Comparison of ENCODE assay signal across 11 cellular contexts in genomic region chr3:46559030-46559704, GRCh38. TPM values are rescaled to one million over a fixed set of nuclear protein-coding genes. Genes with fewer than 3 reads are reported as not detected.
DNase-seq lines count a peak whose midpoint lies in the region; ATAC-seq and TF ChIP-seq lines count a peak whose summit lies in the region.
"Had no signal": no experiment of that assay in that cellular context is flagged by ENCODE, and none has a peak within 500 bp of the region (broad histone marks: within the 10 kb centered on the region; RNA-seq: fewer than 3 reads in every experiment).

No MANE protein-coding gene starts in this region.

- TF ChIP-seq CTCF in hepatocyte (IDR thresholded peaks at IDR 0.05; ENCODE audit: poor library complexity) = no peak

- H3K27me3 ChIP-seq in SJSA1 (replicated peaks) (no peaks in the 10 kb centered on the region), hepatocyte (no peaks in the 10 kb centered on the region)
- H3K27me3 ChIP-seq: foreskin keratinocyte had no signal

- no peak for ATAC-seq in activated CD8-positive, alpha-beta memory T cell treated with anti-CD3 and anti-CD28 coated beads, Interleukin-2, amount 10 ng/mL, durations not matched to agents 7 days and 5 days
- ATAC-seq in stimulated activated memory B cell treated with anti-CD40 and anti-IgM and Interleukin-4, amounts not matched to agents 10 μg/mL and 1 μg/mL and 100 μg/mL, for 72 hours = no peak
- no peak for ATAC-seq in GM21723 (IDR thresholded peaks at IDR 0.05; ENCODE audit: unreplicated experiment)

- H4K20me1 ChIP-seq in hepatocyte (ENCODE audit: insufficient read depth, poor library complexity, severe bottlenecking) = no peaks in the 10 kb centered on the region

- peak overlapping the region; percentile 26; the same call in 1 of the 2 replicates for H3K4me3 ChIP-seq in SJSA1
- peak overlapping the region; percentile 35 for H3K4me3 ChIP-seq in hepatocyte

- H3K4me1 ChIP-seq in SJSA1 (replicated peaks) = peaks cover 34% of the 10 kb centered on the region
- H3K4me1 ChIP-seq in hepatocyte (ENCODE audit: insufficient read depth) = no peaks in the 10 kb centered on the region

- H3K27ac ChIP-seq in SJSA1 (peak overlapping the region; percentile 1; the same call in 1 of the 2 replicates), hepatocyte (peak overlapping the region; percentile 75)
- H3K27ac ChIP-seq: foreskin keratinocyte had no signal

- peaks cover 4% of the 10 kb centered on the region for H3K9me3 Mint-ChIP-seq in activated CD8-positive, alpha-beta memory T cell treated with anti-CD3 and anti-CD28 coated beads, Interleukin-2, amount 10 ng/mL, durations not matched to agents 7 days and 5 days (ENCODE audit: low read depth)
- peaks cover 8% of the 10 kb centered on the region for H3K9me3 Mint-ChIP-seq in stimulated activated memory B cell treated with anti-CD40 and anti-IgM and Interleukin-4, amounts not matched to agents 10 μg/mL and 1 μg/mL and 100 μg/mL, for 72 hours

- no peaks in the 10 kb centered on the region for H3K9me2 ChIP-seq in hepatocyte (replicated peaks; ENCODE audit: insufficient read depth)

- peak overlapping the region; percentile 76 for H3K4me3 Mint-ChIP-seq in activated CD8-positive, alpha-beta memory T cell treated with anti-CD3 and anti-CD28 coated beads, Interleukin-2, amount 10 ng/mL, durations not matched to agents 7 days and 5 days
- H3K4me3 Mint-ChIP-seq in stimulated activated memory B cell treated with anti-CD40 and anti-IgM and Interleukin-4, amounts not matched to agents 10 μg/mL and 1 μg/mL and 100 μg/mL, for 72 hours = peak overlapping the region; percentile 78

- 63% methylated on average over 4 of the region's 4 CpGs for WGBS in hepatocyte (ENCODE audit: low lambda C conversion rate, missing lambda C conversion rate)

- H3K27me3 Mint-ChIP-seq in activated CD8-positive, alpha-beta memory T cell treated with anti-CD3 and anti-CD28 coated beads, Interleukin-2, amount 10 ng/mL, durations not matched to agents 7 days and 5 days = peaks cover 25% of the 10 kb centered on the region
- H3K27me3 Mint-ChIP-seq in stimulated activated memory B cell treated with anti-CD40 and anti-IgM and Interleukin-4, amounts not matched to agents 10 μg/mL and 1 μg/mL and 100 μg/mL, for 72 hours = peaks cover under 1% of the 10 kb centered on the region

- H3K79me2 ChIP-seq in hepatocyte = no peaks in the 10 kb centered on the region

- peak; percentile 15 for DNase-seq in activated CD8-positive, alpha-beta memory T cell treated with anti-CD3 and anti-CD28 coated beads, Interleukin-2, amount 10 ng/mL, durations not matched to agents 7 days and 5 days
- no peak for DNase-seq in activated CD8-positive, alpha-beta memory T cell treated with anti-CD3 and anti-CD28 coated beads for 24 hours
- DNase-seq in SJSA1 (ENCODE audit: low read depth in 1 of 2, low spot score in 2 of 2) (no peak), hepatocyte (ENCODE audit: low spot score) (no peak), medulla oblongata (ENCODE audit: extremely low spot score) (no peak), putamen (ENCODE audit: low spot score) (no peak)

- H3K27ac Mint-ChIP-seq in activated CD8-positive, alpha-beta memory T cell treated with anti-CD3 and anti-CD28 coated beads, Interleukin-2, amount 10 ng/mL, durations not matched to agents 7 days and 5 days = no peak overlapping the region
- H3K27ac Mint-ChIP-seq in stimulated activated memory B cell treated with anti-CD40 and anti-IgM and Interleukin-4, amounts not matched to agents 10 μg/mL and 1 μg/mL and 100 μg/mL, for 72 hours = peak overlapping the region; percentile 70

- H3K36me3 ChIP-seq in SJSA1 = no peaks in the 10 kb centered on the region
- no peaks in the 10 kb centered on the region for H3K36me3 ChIP-seq in hepatocyte (replicated peaks; ENCODE audit: insufficient read depth, low read depth)

- no peak overlapping the region for H2AFZ ChIP-seq in hepatocyte

- H3K36me3 Mint-ChIP-seq in activated CD8-positive, alpha-beta memory T cell treated with anti-CD3 and anti-CD28 coated beads, Interleukin-2, amount 10 ng/mL, durations not matched to agents 7 days and 5 days = peaks cover 2% of the 10 kb centered on the region
- no peaks in the 10 kb centered on the region for H3K36me3 Mint-ChIP-seq in stimulated activated memory B cell treated with anti-CD40 and anti-IgM and Interleukin-4, amounts not matched to agents 10 μg/mL and 1 μg/mL and 100 μg/mL, for 72 hours

- CTCF ChIA-PET in activated CD8-positive, alpha-beta memory T cell treated with anti-CD3 and anti-CD28 coated beads, Interleukin-2, amount 10 ng/mL, durations not matched to agents 7 days and 5 days (lab: Charles Lee) = interaction anchor here (0.7 to 7.3 kb wide), 21 partner anchors 13 to 471 kb away, joined by 3 to 294 read pairs (median 5); partner anchors contain the start of genes CCR1, CCR5, CCR5AS and CCRL2

- H3K9me3 ChIP-seq in SJSA1 (replicated peaks) = no peaks in the 10 kb centered on the region; the same call in 1 of the 2 replicates
- no peaks in the 10 kb centered on the region for H3K9me3 ChIP-seq in hepatocyte (ENCODE audit: low read depth)

- H3K4me1 Mint-ChIP-seq in activated CD8-positive, alpha-beta memory T cell treated with anti-CD3 and anti-CD28 coated beads, Interleukin-2, amount 10 ng/mL, durations not matched to agents 7 days and 5 days = peaks cover 23% of the 10 kb centered on the region
- H3K4me1 Mint-ChIP-seq in stimulated activated memory B cell treated with anti-CD40 and anti-IgM and Interleukin-4, amounts not matched to agents 10 μg/mL and 1 μg/mL and 100 μg/mL, for 72 hours = peaks cover 14% of the 10 kb centered on the region

- H3K4me2 ChIP-seq in hepatocyte = peak overlapping the region; percentile 77

RNA-seq across cellular contexts. Expression of gene LRRC2, which starts 6.9 kb away (rescaled TPM):
- total RNA-seq in activated CD8-positive, alpha-beta memory T cell treated with anti-CD3 and anti-CD28 coated beads, Interleukin-2, amount 10 ng/mL, durations not matched to agents 7 days and 5 days = under 1 TPM in 1 of 2 experiments, not detected in 1; 0.07 TPM
- total RNA-seq in SJSA1 (2014; rRNA removed; shearing (Covaris generic)) = 0.61 and 2.8 TPM in 2 replicates
- total RNA-seq in hepatocyte = 0.28 and 0.60 TPM in 2 replicates
- polyA plus RNA-seq in hepatocyte = 2.0 and 4.4 TPM in 2 replicates

RNA-seq across cellular contexts. Expression of gene FAM240A, which starts 53.2 kb away (rescaled TPM):
- not detected for total RNA-seq in activated CD8-positive, alpha-beta memory T cell treated with anti-CD3 and anti-CD28 coated beads, Interleukin-2, amount 10 ng/mL, durations not matched to agents 7 days and 5 days
- total RNA-seq in SJSA1 (2014; rRNA removed; shearing (Covaris generic)) = not detected in 2 replicates
- not detected in 2 replicates for total RNA-seq in hepatocyte
- not detected in 2 replicates for polyA plus RNA-seq in hepatocyte
- total RNA-seq: foreskin keratinocyte, myocyte had no signal
- polyA plus RNA-seq: AG04450, foreskin keratinocyte had no signal
